Comparison of ENCODE assay signal across 11 cellular contexts in the genomic region with DNA sequence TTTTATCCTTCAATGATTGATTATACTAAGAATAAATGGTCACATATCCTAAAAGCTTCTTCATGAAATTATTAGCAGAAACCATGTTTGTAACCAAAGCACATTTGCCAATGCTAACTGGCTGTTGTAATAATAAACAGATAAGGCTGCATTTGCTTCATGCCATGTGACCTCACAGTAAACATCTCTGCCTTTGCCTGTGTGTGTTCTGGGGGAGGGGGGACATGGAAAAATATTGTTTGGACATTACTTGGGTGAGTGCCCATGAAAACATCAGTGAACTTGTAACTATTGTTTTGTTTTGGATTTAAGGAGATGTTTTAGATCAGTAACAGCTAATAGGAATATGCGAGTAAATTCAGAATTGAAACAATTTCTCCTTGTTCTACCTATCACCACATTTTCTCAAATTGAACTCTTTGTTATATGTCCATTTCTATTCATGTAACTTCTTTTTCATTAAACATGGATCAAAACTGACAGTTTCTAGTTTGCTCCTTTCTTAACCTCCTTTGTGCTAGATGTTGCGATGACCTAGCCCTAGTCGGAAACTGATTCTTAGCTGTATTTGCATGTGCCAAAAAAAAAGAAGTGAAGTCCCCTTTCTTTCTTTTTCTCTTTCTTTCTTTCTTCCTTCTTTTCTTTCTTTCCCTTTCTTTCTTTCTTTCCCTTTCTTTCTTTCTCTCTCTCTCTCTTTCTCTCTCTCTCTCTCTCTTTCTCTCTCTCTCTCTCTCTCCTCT. TPM values are rescaled to one million over a fixed set of nuclear protein-coding genes. Genes with fewer than 3 reads are reported as not detected.
A peak's percentile ranks its signal among the peaks of the same experiment; 100 is the strongest.
DNase-seq lines count a peak whose midpoint lies in the region; ATAC-seq, FAIRE-seq and TF ChIP-seq lines count a peak whose summit lies in the region.
"Had no signal": no experiment of that assay in that cellular context is flagged by ENCODE, and none has a peak within 500 bp of the region (broad histone marks: within the 10 kb centered on the region; RNA-seq: fewer than 3 reads in every experiment).

No MANE protein-coding gene starts in this region.

- FAIRE-seq in GM12891 (lab: Jason Lieb, UNC) = peak; percentile 75

- no peaks in the 10 kb centered on the region for H3K27me3 ChIP-seq in fibroblast of lung (ENCODE audit: control insufficient read depth, insufficient read depth, low read length)

- H4K20me1 ChIP-seq in fibroblast of lung (ENCODE audit: control insufficient read depth, extremely low read depth, insufficient read depth, low read length) = no peaks in the 10 kb centered on the region

- H3K4me2 ChIP-seq in fibroblast of lung (ENCODE audit: extremely low read depth, insufficient read depth, low read length) = peak overlapping the region; percentile 67

- DNase-seq in GM12891 (ENCODE audit: insufficient read length, low spot score) = no peak
- DNase-seq in NCI-H748 (lab: John Stamatoyannopoulos, UW; ENCODE audit: unreplicated experiment) = peak; percentile 50
- DNase-seq in fibroblast of lung (ENCODE audit: low read depth in 2 of 2) = peak in 1 of 2 donors; percentile 91
- DNase-seq in pons (ENCODE audit: low spot score) = peak; percentile 44
- DNase-seq in DMS 273 treated with DMSO at 0.1 percent for 48 hours (lab: John Stamatoyannopoulos, UW) = no peak
- no peak for DNase-seq in GM10266 (ENCODE audit: extremely low spot score)
- no peak for DNase-seq in GM19238 (ENCODE audit: insufficient read length, low spot score)
- DNase-seq: amniotic stem cell, RPMI8226 had no signal

- TF ChIP-seq POLR2A in GM12891 (IDR thresholded peaks at IDR 0.05; ENCODE audit: low read depth, low read length) = no peak

- no peaks in the 10 kb centered on the region for H3K9me3 ChIP-seq in fibroblast of lung (ENCODE audit: control insufficient read depth, insufficient read depth, low read depth, low read length)

- H3K4me1 ChIP-seq in fibroblast of lung (ENCODE audit: control insufficient read depth, extremely low read depth, insufficient read depth, low read length) = peaks cover 12% of the 10 kb centered on the region

- TF ChIP-seq CTCF in fibroblast of lung (conservative IDR thresholded peaks at IDR 0.05 in 1 of 2, IDR thresholded peaks at IDR 0.05 in 1 of 2; ENCODE audit: low read depth in 1 of 2, low read length in 2 of 2) (no peak), GM10266 (IDR thresholded peaks at IDR 0.05; ENCODE audit: control insufficient read depth, insufficient read depth, low read depth, missing control alignments) (no peak)

- ATAC-seq in HG02588 (IDR thresholded peaks at IDR 0.05; ENCODE audit: unreplicated experiment) = no peak
- ATAC-seq: natural killer cell treated with Interleukin-12 subunit alpha and Interleukin-12 subunit beta and Interleukin-15 and Interleukin-18, amount 100 ng/mL, for 72 hours had no signal

- H3K79me2 ChIP-seq in fibroblast of lung (ENCODE audit: control insufficient read depth, insufficient read depth, low read length) = no peaks in the 10 kb centered on the region

- peak overlapping the region; percentile 70 for H3K27ac ChIP-seq in fibroblast of lung (ENCODE audit: insufficient read depth, low read length)

- H2AFZ ChIP-seq in fibroblast of lung (ENCODE audit: low read length) = no peak overlapping the region

- peak overlapping the region in 1 of 4 experiments; percentile 2 for H3K4me3 ChIP-seq in fibroblast of lung (replicated peaks in 1 of 4; ENCODE audit: control extremely low read depth in 1 of 4, insufficient read depth in 1 of 4, low read depth in 3 of 4, low read length in 4 of 4)

- no peaks in the 10 kb centered on the region for H3K36me3 ChIP-seq in fibroblast of lung (ENCODE audit: control insufficient read depth, insufficient read depth, low read length)

- H3K9ac ChIP-seq in fibroblast of lung (ENCODE audit: insufficient read depth, low read length) = no peak overlapping the region

TF ChIP-seq in GM12891, 5 proteins besides CTCF, POLR2A, EP300 and RAD21:
- TF ChIP-seq SPI1 (IDR thresholded peaks at IDR 0.05; ENCODE audit: low read depth, low read length) = no peak
- TF ChIP-seq PAX5 (IDR thresholded peaks at IDR 0.05; ENCODE audit: insufficient read depth, low read length, severe bottlenecking) = no peak
- TF ChIP-seq POU2F2 (IDR thresholded peaks at IDR 0.05; ENCODE audit: low read depth, low read length) = no peak
- TF ChIP-seq TAF1 (IDR thresholded peaks at IDR 0.05; ENCODE audit: low read depth, low read length) = no peak
- no peak for TF ChIP-seq POLR2AphosphoS5 (IDR thresholded peaks at IDR 0.05; ENCODE audit: low read depth, low read length)
TF ChIP-seq in GM12891: peak in this region for 0.

RNA-seq across cellular contexts. Expression of a gene that starts 45.1 kb away (rescaled TPM):
- 13.5 TPM for polyA plus RNA-seq in GM12891 (2012; ENCODE audit: low read depth, missing spikeins)
- 50.6 and 176 TPM in 2 replicates for total RNA-seq in fibroblast of lung
- 58.3 and 91.7 TPM in 2 replicates for polyA plus RNA-seq in fibroblast of lung
- 57.2 and 88.9 TPM in 2 replicates for polyA plus RNA-seq in fibroblast of lung (2012)
- 37.5 and 64.2 TPM in 2 replicates for polyA minus RNA-seq in fibroblast of lung (ENCODE audit: low replicate concordance)

Comparison
In these comparisons a context has a peak if more than half of its experiments do, and no peak if none do; other contexts are left out.
1. DNase-seq: peak in NCI-H748 (single experiment) and pons (single experiment); none in GM12891 (single experiment), DMS 273 treated with DMSO at 0.1 percent for 48 hours (single experiment), GM10266 (single experiment) and GM19238 (single experiment).